Comparison of ENCODE assay signal across 32 cellular contexts in the genomic region with DNA sequence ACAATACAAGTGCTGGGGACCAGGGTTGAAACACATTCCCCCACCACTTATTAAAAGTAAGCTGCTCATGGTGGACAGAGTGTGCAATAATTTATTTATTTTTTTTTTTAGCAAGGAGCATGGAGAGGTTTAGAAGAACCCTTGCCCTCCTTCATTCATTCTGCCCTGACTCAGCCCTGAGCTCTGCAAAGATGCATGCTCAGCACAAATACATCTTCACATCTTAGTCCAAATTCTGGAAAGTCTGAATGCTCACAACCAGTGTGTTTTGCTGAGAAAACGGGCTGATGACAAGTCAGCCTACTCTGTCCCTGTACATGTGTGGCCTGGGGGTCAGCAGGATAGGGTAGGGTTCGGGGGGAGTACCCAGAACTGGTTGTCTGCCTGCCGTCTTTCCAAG.
"Had no signal": no experiment of that assay in that cellular context is flagged by ENCODE, and none has a peak within 500 bp of the region (broad histone marks: within the 10 kb centered on the region; RNA-seq: fewer than 3 reads in every experiment).

No MANE protein-coding gene starts in this region.

- H3K27ac Mint-ChIP-seq: activated B cell treated with CpG ODN at 0.5 μM for 24 hours; activated CD4-positive, alpha-beta memory T cell treated with anti-CD3 and anti-CD28 coated beads, Interleukin-2, amount 10 ng/mL, durations not matched to agents 7 days and 5 days; activated CD4-positive, alpha-beta T cell treated with anti-CD3 and anti-CD28 coated beads, Interleukin-2, amount 10 ng/mL, durations not matched to agents 7 days and 5 days; activated naive CD4-positive, alpha-beta T cell treated with anti-CD3 and anti-CD28 coated beads, Interleukin-2, amount 10 ng/mL, durations not matched to agents 7 days and 5 days; activated naive CD8-positive, alpha-beta T cell treated with anti-CD3 and anti-CD28 coated beads, Interleukin-2, amount 10 ng/mL, durations not matched to agents 7 days and 5 days; activated T-helper 1 cell treated with anti-CD3 and anti-CD28 coated beads, Interleukin-12 subunit alpha, Interleukin-12 subunit beta, Interleukin-2, Interleukin-4 antibody, amounts not matched to agents 30 ng/mL and 10 ng/mL and 1 ng/mL, durations not matched to agents 14 hours and 24 hours and 36 hours; activated T-helper 2 cell treated with anti-CD3 and anti-CD28 coated beads, Interferon-gamma antibody, Interleukin-2, Interleukin-4, amounts not matched to agents 10 μg/mL and 5 μg/mL and 100 μg/mL, durations not matched to agents 14 hours and 24 hours and 36 hours; dendritic cell treated with granulocyte-macrophage colony-stimulating factor and Interleukin-4, amounts not matched to agents 40 ng/mL and 50 ng/mL, for 4 days; effector memory CD8-positive, alpha-beta T cell had no signal

- H3K27ac ChIP-seq: ascending aorta, breast epithelium, cardiac muscle cell, colonic mucosa, dorsolateral prefrontal cortex, esophagus muscularis mucosa, foreskin keratinocyte, gastrocnemius medialis, heart left ventricle, hepatocyte, VCaP had no signal

- H3K4me3 Mint-ChIP-seq: activated B cell treated with CpG ODN at 0.5 μM for 24 hours; activated CD4-positive, alpha-beta memory T cell treated with anti-CD3 and anti-CD28 coated beads, Interleukin-2, amount 10 ng/mL, durations not matched to agents 7 days and 5 days; activated CD4-positive, alpha-beta T cell treated with anti-CD3 and anti-CD28 coated beads, Interleukin-2, amount 10 ng/mL, durations not matched to agents 7 days and 5 days; activated naive CD4-positive, alpha-beta T cell treated with anti-CD3 and anti-CD28 coated beads, Interleukin-2, amount 10 ng/mL, durations not matched to agents 7 days and 5 days; activated naive CD8-positive, alpha-beta T cell treated with anti-CD3 and anti-CD28 coated beads, Interleukin-2, amount 10 ng/mL, durations not matched to agents 7 days and 5 days; activated T-helper 1 cell treated with anti-CD3 and anti-CD28 coated beads, Interleukin-12 subunit alpha, Interleukin-12 subunit beta, Interleukin-2, Interleukin-4 antibody, amounts not matched to agents 30 ng/mL and 10 ng/mL and 1 ng/mL, durations not matched to agents 14 hours and 24 hours and 36 hours; brain; dendritic cell treated with granulocyte-macrophage colony-stimulating factor and Interleukin-4, amounts not matched to agents 40 ng/mL and 50 ng/mL, for 4 days; effector memory CD8-positive, alpha-beta T cell had no signal

- H3K4me1 Mint-ChIP-seq: activated B cell treated with CpG ODN at 0.5 μM for 24 hours; activated CD4-positive, alpha-beta memory T cell treated with anti-CD3 and anti-CD28 coated beads, Interleukin-2, amount 10 ng/mL, durations not matched to agents 7 days and 5 days; activated CD4-positive, alpha-beta T cell treated with anti-CD3 and anti-CD28 coated beads, Interleukin-2, amount 10 ng/mL, durations not matched to agents 7 days and 5 days; activated naive CD4-positive, alpha-beta T cell treated with anti-CD3 and anti-CD28 coated beads, Interleukin-2, amount 10 ng/mL, durations not matched to agents 7 days and 5 days; activated naive CD8-positive, alpha-beta T cell treated with anti-CD3 and anti-CD28 coated beads, Interleukin-2, amount 10 ng/mL, durations not matched to agents 7 days and 5 days had no signal

- H3K4me3 ChIP-seq: ascending aorta, breast epithelium, cardiac muscle cell, colonic mucosa, dorsolateral prefrontal cortex, esophagus muscularis mucosa, gastrocnemius medialis, heart left ventricle, hepatocyte had no signal

- H3K4me2 ChIP-seq: hepatocyte had no signal

- H3K9me3 Mint-ChIP-seq: activated B cell treated with CpG ODN at 0.5 μM for 24 hours; activated CD4-positive, alpha-beta memory T cell treated with anti-CD3 and anti-CD28 coated beads, Interleukin-2, amount 10 ng/mL, durations not matched to agents 7 days and 5 days; activated CD4-positive, alpha-beta T cell treated with anti-CD3 and anti-CD28 coated beads, Interleukin-2, amount 10 ng/mL, durations not matched to agents 7 days and 5 days; activated naive CD4-positive, alpha-beta T cell treated with anti-CD3 and anti-CD28 coated beads, Interleukin-2, amount 10 ng/mL, durations not matched to agents 7 days and 5 days; activated naive CD4-positive, alpha-beta T cell treated with anti-CD3 and anti-CD28 coated beads, Interleukin-2, amount 50 U/mL, for 72 hours; activated naive CD8-positive, alpha-beta T cell treated with anti-CD3 and anti-CD28 coated beads, Interleukin-2, amount 10 ng/mL, durations not matched to agents 7 days and 5 days; activated T-helper 1 cell treated with anti-CD3 and anti-CD28 coated beads, Interleukin-12 subunit alpha, Interleukin-12 subunit beta, Interleukin-2, Interleukin-4 antibody, amounts not matched to agents 30 ng/mL and 10 ng/mL and 1 ng/mL, durations not matched to agents 14 hours and 24 hours and 36 hours; activated T-helper 2 cell treated with anti-CD3 and anti-CD28 coated beads, Interferon-gamma antibody, Interleukin-2, Interleukin-4, amounts not matched to agents 10 μg/mL and 5 μg/mL and 100 μg/mL, durations not matched to agents 14 hours and 24 hours and 36 hours; brain; dendritic cell treated with granulocyte-macrophage colony-stimulating factor and Interleukin-4, amounts not matched to agents 40 ng/mL and 50 ng/mL, for 4 days; effector memory CD8-positive, alpha-beta T cell had no signal

- H3K36me3 ChIP-seq: ascending aorta, breast epithelium, cardiac muscle cell, colonic mucosa, esophagus muscularis mucosa, gastrocnemius medialis, heart left ventricle had no signal

- H3K9me3 ChIP-seq: ascending aorta, breast epithelium, colonic mucosa, esophagus muscularis mucosa, gastrocnemius medialis, heart left ventricle had no signal

- DNase-seq: activated B cell treated with CpG ODN at 0.5 μM for 24 hours; activated CD4-positive, alpha-beta memory T cell treated with anti-CD3 and anti-CD28 coated beads, Interleukin-2, amount 10 ng/mL, durations not matched to agents 7 days and 5 days; activated CD4-positive, alpha-beta T cell treated with anti-CD3 and anti-CD28 coated beads for 1 hour; activated CD4-positive, alpha-beta T cell treated with anti-CD3 and anti-CD28 coated beads for 4 hours; activated CD4-positive, alpha-beta T cell treated with anti-CD3 and anti-CD28 coated beads, Interleukin-2, amount 10 ng/mL, durations not matched to agents 7 days and 5 days; activated CD4-positive, alpha-beta T cell treated with anti-CD3 and anti-CD28 coated beads, Interleukin-2, amount 50 U/mL, for 4 hours; activated naive CD4-positive, alpha-beta T cell treated with anti-CD3 and anti-CD28 coated beads, Interleukin-2, amount 10 ng/mL, durations not matched to agents 7 days and 5 days; activated naive CD8-positive, alpha-beta T cell treated with anti-CD3 and anti-CD28 coated beads, Interleukin-2, amount 10 ng/mL, durations not matched to agents 7 days and 5 days; activated T-cell treated with anti-CD3 and anti-CD28 coated beads, Interleukin-2, amount 50 U/mL, for 1 hour; activated T-cell treated with anti-CD3 and anti-CD28 coated beads, Interleukin-2, amount 50 U/mL, for 48 hours; central memory CD4-positive, alpha-beta T cell; cerebellar nuclear complex; colonic mucosa; dorsolateral prefrontal cortex; effector memory CD8-positive, alpha-beta T cell; erythroblast; foreskin keratinocyte; gastrocnemius medialis; glutamatergic neuron; heart left ventricle; T-helper 2 cell had no signal

- H3K27me3 Mint-ChIP-seq: activated B cell treated with CpG ODN at 0.5 μM for 24 hours; activated CD4-positive, alpha-beta T cell treated with anti-CD3 and anti-CD28 coated beads, Interleukin-2, amount 10 ng/mL, durations not matched to agents 7 days and 5 days; activated naive CD4-positive, alpha-beta T cell treated with anti-CD3 and anti-CD28 coated beads, Interleukin-2, amount 10 ng/mL, durations not matched to agents 7 days and 5 days; activated naive CD8-positive, alpha-beta T cell treated with anti-CD3 and anti-CD28 coated beads, Interleukin-2, amount 10 ng/mL, durations not matched to agents 7 days and 5 days; dendritic cell treated with granulocyte-macrophage colony-stimulating factor and Interleukin-4, amounts not matched to agents 40 ng/mL and 50 ng/mL, for 4 days had no signal

- ATAC-seq: activated naive CD4-positive, alpha-beta T cell treated with anti-CD3 and anti-CD28 coated beads, Interleukin-2, amount 50 U/mL, for 72 hours; effector memory CD8-positive, alpha-beta T cell; foreskin keratinocyte; gastrocnemius medialis; heart left ventricle had no signal

- H3K4me1 ChIP-seq: ascending aorta, breast epithelium, colonic mucosa, foreskin keratinocyte, gastrocnemius medialis had no signal

- H3K27me3 ChIP-seq: ascending aorta, breast epithelium, cardiac muscle cell, colonic mucosa, gastrocnemius medialis, heart left ventricle, hepatocyte had no signal
